ENCODE assay signal across 12 cellular contexts in genomic region chr4:55125763-55126541, GRCh38. TPM values are rescaled to one million over a fixed set of nuclear protein-coding genes. Genes with fewer than 3 reads are reported as not detected.
DNase-seq lines count a peak whose midpoint lies in the region; ATAC-seq, FAIRE-seq and TF ChIP-seq lines count a peak whose summit lies in the region.
"Had no signal": no experiment of that assay in that cellular context is flagged by ENCODE, and none has a peak within 500 bp of the region (broad histone marks: within the 10 kb centered on the region; RNA-seq: fewer than 3 reads in every experiment).

No MANE protein-coding gene starts in this region.

- H3K36me3 Mint-ChIP-seq in activated naive CD4-positive, alpha-beta T cell treated with anti-CD3 and anti-CD28 coated beads for 36 hours (ENCODE audit: low read depth), result no peaks in the 10 kb centered on the region
- no peaks in the 10 kb centered on the region for H3K36me3 Mint-ChIP-seq in activated naive CD4-positive, alpha-beta T cell treated with anti-CD3 and anti-CD28 coated beads, Interleukin-2, amount 10 ng/mL, durations not matched to agents 7 days and 5 days

- H3K4me3 Mint-ChIP-seq in activated naive CD4-positive, alpha-beta T cell treated with anti-CD3 and anti-CD28 coated beads for 36 hours, result peak overlapping the region; percentile 29
- H3K4me3 Mint-ChIP-seq in activated naive CD4-positive, alpha-beta T cell treated with anti-CD3 and anti-CD28 coated beads, Interleukin-2, amount 10 ng/mL, durations not matched to agents 7 days and 5 days, result no peak overlapping the region
- H3K4me3 Mint-ChIP-seq: CD4-positive, alpha-beta T cell had no signal

- H3K27me3 ChIP-seq in lower lobe of right lung (ENCODE audit: low read depth), result peaks cover 18% of the 10 kb centered on the region

- H3K9me3 Mint-ChIP-seq in activated naive CD4-positive, alpha-beta T cell treated with anti-CD3 and anti-CD28 coated beads for 36 hours, result no peaks in the 10 kb centered on the region
- no peaks in the 10 kb centered on the region for H3K9me3 Mint-ChIP-seq in activated naive CD4-positive, alpha-beta T cell treated with anti-CD3 and anti-CD28 coated beads, Interleukin-2, amount 10 ng/mL, durations not matched to agents 7 days and 5 days

- peaks cover 10% of the 10 kb centered on the region for H3K4me1 Mint-ChIP-seq in activated naive CD4-positive, alpha-beta T cell treated with anti-CD3 and anti-CD28 coated beads for 36 hours (ENCODE audit: low read depth)
- peaks cover 6% of the 10 kb centered on the region for H3K4me1 Mint-ChIP-seq in activated naive CD4-positive, alpha-beta T cell treated with anti-CD3 and anti-CD28 coated beads, Interleukin-2, amount 10 ng/mL, durations not matched to agents 7 days and 5 days

- H3K36me3 ChIP-seq in lower lobe of right lung, result no peaks in the 10 kb centered on the region

- H3K27ac ChIP-seq in coronary artery (peak overlapping the region; percentile 44 to 51), lower lobe of right lung (peak overlapping the region; percentile 74)

- H3K27ac Mint-ChIP-seq in activated naive CD4-positive, alpha-beta T cell treated with anti-CD3 and anti-CD28 coated beads for 36 hours, result no peak overlapping the region
- no peak overlapping the region for H3K27ac Mint-ChIP-seq in activated naive CD4-positive, alpha-beta T cell treated with anti-CD3 and anti-CD28 coated beads, Interleukin-2, amount 10 ng/mL, durations not matched to agents 7 days and 5 days
- H3K27ac Mint-ChIP-seq: CD4-positive, alpha-beta T cell had no signal

- no peak for FAIRE-seq in urothelium cell line (lab: Jason Lieb, UNC)
- FAIRE-seq: H54 had no signal

- CTCF ChIA-PET in activated naive CD4-positive, alpha-beta T cell treated with anti-CD3 and anti-CD28 coated beads for 36 hours (lab: Charles Lee), result no interaction called here
- CTCF ChIA-PET in activated naive CD4-positive, alpha-beta T cell treated with anti-CD3 and anti-CD28 coated beads, Interleukin-2, amount 10 ng/mL, durations not matched to agents 7 days and 5 days (lab: Charles Lee), result no interaction called here

- TF ChIP-seq CTCF in coronary artery (IDR thresholded peaks at IDR 0.05) (no peak), lower lobe of right lung (IDR thresholded peaks at IDR 0.05) (no peak)

- DNase-seq in activated naive CD4-positive, alpha-beta T cell treated with anti-CD3 and anti-CD28 coated beads for 36 hours, result no peak
- DNase-seq in activated naive CD4-positive, alpha-beta T cell treated with anti-CD3 and anti-CD28 coated beads, Interleukin-2, amount 10 ng/mL, durations not matched to agents 7 days and 5 days, result no peak
- DNase-seq in coronary artery (ENCODE audit: low spot score), result peak; percentile 78
- DNase-seq in lower lobe of right lung, result peak; percentile 46
- peak; percentile 45 for DNase-seq in urothelium cell line (ENCODE audit: low spot score)
- no peak for DNase-seq in cerebellum (ENCODE audit: low spot score)
- no peak for DNase-seq in NCI-H1105 treated with DMSO at 0.1 percent for 48 hours (lab: John Stamatoyannopoulos, UW)
- DNase-seq in NCI-H510A (lab: John Stamatoyannopoulos, UW), result no peak
- DNase-seq: CD4-positive, alpha-beta T cell; left colon; NCI-H2171 treated with DMSO at 0.1 percent for 48 hours had no signal

- ATAC-seq in lower lobe of right lung, result peak; percentile 27 to 56
- ATAC-seq: left colon had no signal

- H3K4me3 ChIP-seq in coronary artery, result peak overlapping the region; percentile 79
- H3K4me3 ChIP-seq in lower lobe of right lung, result peak overlapping the region; percentile 69

- H3K27me3 Mint-ChIP-seq in activated naive CD4-positive, alpha-beta T cell treated with anti-CD3 and anti-CD28 coated beads for 36 hours (ENCODE audit: low read depth), result peaks cover 42% of the 10 kb centered on the region
- peaks cover 41% of the 10 kb centered on the region for H3K27me3 Mint-ChIP-seq in activated naive CD4-positive, alpha-beta T cell treated with anti-CD3 and anti-CD28 coated beads, Interleukin-2, amount 10 ng/mL, durations not matched to agents 7 days and 5 days

- intact Hi-C loops in activated naive CD4-positive, alpha-beta T cell treated with anti-CD3 and anti-CD28 coated beads for 36 hours (cut with micrococcal nuclease), result no loop called here
- intact Hi-C loops in lower lobe of right lung (cut with DNase I), result no loop called here

- H3K9me3 ChIP-seq in lower lobe of right lung, result no peaks in the 10 kb centered on the region

- peaks cover 18% of the 10 kb centered on the region for H3K4me1 ChIP-seq in lower lobe of right lung

RNA-seq across cellular contexts. Expression of gene KDR, which starts 0.6 kb away (rescaled TPM):
- total RNA-seq in activated naive CD4-positive, alpha-beta T cell treated with anti-CD3 and anti-CD28 coated beads for 36 hours, result not detected
- total RNA-seq in lower lobe of right lung, result 55.8 TPM
- total RNA-seq in cerebellum, result 17.7 TPM
- total RNA-seq: CD4-positive, alpha-beta T cell had no signal

Comparison
In these comparisons a context has a peak if more than half of its experiments do, and no peak if none do; other contexts are left out.
1. DNase-seq: peak in coronary artery (single experiment), lower lobe of right lung (single experiment) and urothelium cell line (single experiment); none in activated naive CD4-positive, alpha-beta T cell treated with anti-CD3 and anti-CD28 coated beads for 36 hours (single experiment), activated naive CD4-positive, alpha-beta T cell treated with anti-CD3 and anti-CD28 coated beads, Interleukin-2, amount 10 ng/mL, durations not matched to agents 7 days and 5 days (single experiment), cerebellum (single experiment), NCI-H1105 treated with DMSO at 0.1 percent for 48 hours (single experiment) and NCI-H510A (single experiment).
2. RNA of gene KDR, which starts 0.6 kb away (total RNA-seq): 55.8 TPM in lower lobe of right lung (single experiment) and 17.7 TPM in cerebellum (single experiment); not detected in activated naive CD4-positive, alpha-beta T cell treated with anti-CD3 and anti-CD28 coated beads for 36 hours; every median in the first group is over 10 times any median in the second.